10 cellular contexts compared by ENCODE assay signal in the genomic region with DNA sequence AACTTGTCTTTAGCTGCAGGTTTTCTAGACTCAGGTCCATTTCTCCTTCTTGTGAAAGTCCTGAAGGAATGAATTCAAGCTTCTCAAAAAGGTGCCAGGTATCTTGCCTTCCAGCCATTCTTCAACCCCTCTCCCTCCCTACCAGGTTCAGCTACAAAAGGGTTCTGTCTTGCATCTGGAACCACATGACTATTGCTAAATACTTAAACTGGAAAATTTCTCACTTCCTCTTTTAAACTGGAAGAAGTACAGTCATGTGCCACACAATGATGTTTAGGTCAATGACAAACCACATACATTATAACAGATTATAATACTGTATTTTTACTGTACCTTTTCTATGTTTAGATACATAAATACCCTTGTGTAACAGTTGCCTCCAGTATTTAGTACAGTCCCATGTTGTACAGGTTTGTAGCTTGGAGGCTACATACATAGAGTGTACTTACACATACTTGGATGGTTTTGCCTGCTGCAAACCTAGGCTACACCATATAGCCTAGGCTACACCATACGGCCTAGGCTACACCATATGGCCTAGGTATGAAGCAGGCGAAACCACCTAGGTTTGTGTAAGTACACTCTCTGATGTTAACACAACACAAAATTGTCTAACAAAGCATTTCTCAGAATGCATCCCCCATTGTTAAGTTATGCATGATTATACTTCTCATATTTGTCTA.
DNase-seq lines count a peak whose midpoint lies in the region; ATAC-seq, FAIRE-seq and TF ChIP-seq lines count a peak whose summit lies in the region.
"Had no signal": no experiment of that assay in that cellular context is flagged by ENCODE, and none has a peak within 500 bp of the region (broad histone marks: within the 10 kb centered on the region; RNA-seq: fewer than 3 reads in every experiment).

No MANE protein-coding gene starts in this region.

- ATAC-seq in GM21423 (IDR thresholded peaks at IDR 0.05; ENCODE audit: unreplicated experiment) (peak; percentile 61), HG03565 (IDR thresholded peaks at IDR 0.05; ENCODE audit: unreplicated experiment) (peak; percentile 59), HG03025 (IDR thresholded peaks at IDR 0.05; ENCODE audit: low FRiP score, unreplicated experiment) (no peak)
- ATAC-seq: CD8-positive, alpha-beta T cell had no signal

- no peak for TF ChIP-seq CTCF in bronchial epithelial cell (IDR thresholded peaks at IDR 0.05; ENCODE audit: insufficient read depth, low read length, severe bottlenecking)
- TF ChIP-seq CTCF in suprapubic skin (IDR thresholded peaks at IDR 0.05): no peak

- no peak for FAIRE-seq in bronchial epithelial cell (lab: Jason Lieb, UNC)

- H3K27me3 ChIP-seq in bronchial epithelial cell (ENCODE audit: control insufficient read depth, insufficient read depth, low read length): no peaks in the 10 kb centered on the region
- H3K27me3 ChIP-seq in suprapubic skin: no peaks in the 10 kb centered on the region

- 91% methylated on average over 2 of the region's 2 CpGs for WGBS in suprapubic skin

- no peaks in the 10 kb centered on the region for H3K4me1 ChIP-seq in suprapubic skin

- TF ChIP-seq EP300 in suprapubic skin (IDR thresholded peaks at IDR 0.05): no peak

- peaks cover 2% of the 10 kb centered on the region for H3K36me3 ChIP-seq in bronchial epithelial cell (ENCODE audit: control insufficient read depth, insufficient read depth, low read length)
- no peaks in the 10 kb centered on the region for H3K36me3 ChIP-seq in suprapubic skin

- H3K9me3 ChIP-seq in suprapubic skin: no peaks in the 10 kb centered on the region

- H3K4me3 ChIP-seq in bronchial epithelial cell (ENCODE audit: low read depth, low read length) (no peak overlapping the region), suprapubic skin (no peak overlapping the region)

- no peak for TF ChIP-seq POLR2A in suprapubic skin (IDR thresholded peaks at IDR 0.05)

- no peak overlapping the region for H3K27ac ChIP-seq in suprapubic skin

- peak; percentile 90 for DNase-seq in CD1c-positive myeloid dendritic cell (ENCODE audit: extremely low spot score)
- peak; percentile 23 for DNase-seq in bronchial epithelial cell (ENCODE audit: low read depth)
- no peak for DNase-seq in middle frontal gyrus (ENCODE audit: extremely low spot score, low spot score)
- no peak for DNase-seq in suprapubic skin (ENCODE audit: low spot score in 2 of 2)
- no peak for DNase-seq in OCI-M2 (lab: John Stamatoyannopoulos, UW; ENCODE audit: unreplicated experiment)
- DNase-seq: CD8-positive, alpha-beta T cell; NCI-H226 had no signal

Comparison
In these comparisons a context has a peak if more than half of its experiments do, and no peak if none do; other contexts are left out.
1. DNase-seq: peak in CD1c-positive myeloid dendritic cell (single experiment) and bronchial epithelial cell (single experiment); none in middle frontal gyrus (single experiment), suprapubic skin (0 of 2) and OCI-M2 (single experiment).